ENCODE assay signal across 22 cellular contexts in the genomic region with DNA sequence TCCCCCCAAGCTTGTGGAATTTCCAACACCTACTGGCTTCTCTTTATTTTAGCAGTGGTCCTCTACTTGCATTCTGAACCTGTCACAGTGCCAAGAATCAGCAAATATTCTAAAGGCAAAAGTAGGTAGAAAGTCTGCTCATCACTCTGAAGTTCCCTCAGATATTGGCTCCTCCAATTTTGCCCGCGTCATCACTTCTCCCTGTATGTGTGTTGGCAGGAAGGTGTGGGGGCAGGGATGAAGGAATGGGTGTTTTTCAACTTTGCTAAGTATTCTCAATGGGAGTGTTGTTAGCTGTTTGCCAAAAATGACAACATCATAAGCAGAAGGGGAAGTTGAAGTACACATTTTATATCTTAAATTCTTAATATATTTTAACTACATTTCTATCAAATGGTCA.
DNase-seq lines count a peak whose midpoint lies in the region; ATAC-seq and TF ChIP-seq lines count a peak whose summit lies in the region.
"Had no signal": no experiment of that assay in that cellular context is flagged by ENCODE, and none has a peak within 500 bp of the region (broad histone marks: within the 10 kb centered on the region; RNA-seq: fewer than 3 reads in every experiment).

No MANE protein-coding gene starts in this region.

- H3K4me3 ChIP-seq in right cardiac atrium (ENCODE audit: low read length) (no peak overlapping the region), fibroblast of pulmonary artery (replicated peaks; ENCODE audit: low read depth, low read length) (no peak overlapping the region)
- H3K4me3 ChIP-seq: GM12878, GM23248 had no signal

- no peak for TF ChIP-seq CTCF in fibroblast of pulmonary artery (IDR thresholded peaks at IDR 0.05; ENCODE audit: low read length, missing control alignments)
- TF ChIP-seq CTCF in GM13977 (IDR thresholded peaks at IDR 0.05; ENCODE audit: extremely low read depth, insufficient read depth, missing control alignments) = no peak

- H3K4me1 ChIP-seq in right cardiac atrium (ENCODE audit: control insufficient read depth, insufficient read depth, low read length) = no peaks in the 10 kb centered on the region
- H3K4me1 ChIP-seq: BE2C had no signal

- no peaks in the 10 kb centered on the region for H3K27me3 ChIP-seq in right cardiac atrium (ENCODE audit: control insufficient read depth, insufficient read depth)
- H3K27me3 ChIP-seq: BE2C had no signal

- in situ Hi-C loops in GM13977 (cut with MboI; ENCODE audit: low pct_unique_long_range_greater_than_20kb, low sequenced_read_pairs, unreplicated experiment) = no loop called here

- H3K9me3 ChIP-seq in right cardiac atrium (ENCODE audit: control insufficient read depth, low read length) = peaks cover 2% of the 10 kb centered on the region
- H3K9me3 ChIP-seq: BE2C had no signal

- intact Hi-C loops in right cardiac atrium (cut with DNase I) (no loop called here), Right ventricle myocardium superior (cut with DNase I) (no loop called here)

- DNase-seq in right cardiac atrium = peak in 2 of 3 donors; percentile 23 to 48
- DNase-seq in Right ventricle myocardium superior = no peak
- peak; percentile 9 for DNase-seq in RPMI8226
- peak; percentile 2 for DNase-seq in fibroblast of pulmonary artery (ENCODE audit: low read depth)
- DNase-seq in GM13977 (ENCODE audit: low spot score) = no peak
- DNase-seq: ACHN; BE2C; C1 segment of cervical spinal cord; CD4-positive, CD25-positive, alpha-beta regulatory T cell; CD8-positive, alpha-beta memory T cell; COR-L47; DMS 273 treated with DMSO at 0.1 percent for 48 hours; DMS53; DND-41; EL; GM23248; HCEC 1CT; KBM-7 had no signal

- ATAC-seq in right cardiac atrium (no peak), Right ventricle myocardium superior (ENCODE audit: poor library complexity) (no peak), GM18907 (IDR thresholded peaks at IDR 0.05; ENCODE audit: unreplicated experiment) (no peak), GM21447 (IDR thresholded peaks at IDR 0.05; ENCODE audit: unreplicated experiment) (no peak)
- ATAC-seq: GM12878 had no signal

- 72% methylated on average over 2 of the region's 2 CpGs for WGBS in right cardiac atrium

- no peak overlapping the region for H3K27ac ChIP-seq in right cardiac atrium (ENCODE audit: low read length)
- H3K27ac ChIP-seq: GM23248, HL-60 had no signal

Comparison
In these comparisons a context has a peak if more than half of its experiments do, and no peak if none do; other contexts are left out.
1. DNase-seq: peak in right cardiac atrium (2 of 3), RPMI8226 (single experiment) and fibroblast of pulmonary artery (single experiment); none in Right ventricle myocardium superior (single experiment) and GM13977 (single experiment).